ENCODE assay signal across 8 cellular contexts in the genomic region with DNA sequence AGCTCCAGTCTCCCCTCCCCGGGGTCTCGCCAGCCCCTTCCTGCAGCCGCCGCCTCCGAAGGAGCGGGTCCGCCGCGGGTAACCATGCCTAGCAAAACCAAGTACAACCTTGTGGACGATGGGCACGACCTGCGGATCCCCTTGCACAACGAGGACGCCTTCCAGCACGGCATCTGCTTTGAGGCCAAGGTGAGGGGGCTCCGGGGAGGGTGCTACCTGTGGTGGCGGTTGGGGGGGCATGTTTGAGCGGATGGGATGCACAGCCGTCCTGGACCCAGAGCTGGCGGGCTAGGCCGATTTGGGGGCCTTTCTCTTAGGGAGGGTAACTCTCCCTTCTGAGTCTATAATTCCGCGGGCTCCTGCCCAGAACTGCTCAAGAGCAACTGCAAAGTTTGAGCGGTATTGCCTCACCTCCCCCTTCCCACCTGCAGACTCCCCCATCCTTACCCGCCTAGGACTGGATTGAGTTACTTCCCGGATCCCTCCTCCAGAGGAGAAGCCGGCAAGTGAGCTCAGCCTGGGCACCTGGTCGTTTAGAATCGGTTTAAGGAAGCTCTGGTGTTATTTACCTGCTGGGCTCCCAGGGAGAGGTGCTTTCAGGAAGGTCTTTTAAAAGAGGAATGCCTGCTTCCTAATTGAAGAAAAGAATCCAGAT. TPM values are rescaled to one million over a fixed set of nuclear protein-coding genes. Genes with fewer than 3 reads are reported as not detected.
DNase-seq lines count a peak whose midpoint lies in the region; ATAC-seq and TF ChIP-seq lines count a peak whose summit lies in the region.

No MANE protein-coding gene starts in this region.

- peaks cover 19% of the 10 kb centered on the region for H4K20me1 ChIP-seq in GM23338 (replicated peaks; ENCODE audit: insufficient read depth)
- H4K20me1 ChIP-seq in SU-DHL-6 (ENCODE audit: low read depth, low read length) = no peaks in the 10 kb centered on the region
- no peaks in the 10 kb centered on the region for H4K20me1 ChIP-seq in osteoblast (ENCODE audit: insufficient read depth, low read length)

- CTCF ChIA-PET in AG04449 (lab: Yijun Ruan, JAX) = no interaction called here

- H3K9me2 ChIP-seq in GM23338 (ENCODE audit: insufficient read depth) (peaks cover 4% of the 10 kb centered on the region; the same call in 1 of the 2 replicates), SU-DHL-6 (replicated peaks; ENCODE audit: insufficient read depth, low read length) (no peaks in the 10 kb centered on the region)

- peak overlapping the region; percentile 76 for H3K4me3 Mint-ChIP-seq in GM23338

- H3K4me2 ChIP-seq in GM23338 (peak overlapping the region; percentile 82), SU-DHL-6 (ENCODE audit: low read depth, low read length, poor library complexity, severe bottlenecking) (peak overlapping the region; percentile 85), osteoblast (ENCODE audit: insufficient read depth, low read length) (peak overlapping the region; percentile 81)

- H3K27me3 Mint-ChIP-seq in GM23338 (ENCODE audit: insufficient read depth, low read depth, poor library complexity) = peaks cover 10% of the 10 kb centered on the region

- H2AFZ ChIP-seq in GM23338 (peak overlapping the region; percentile 92), SU-DHL-6 (ENCODE audit: low read depth, low read length, severe bottlenecking) (peak overlapping the region; percentile 52), osteoblast (ENCODE audit: low read length) (peak overlapping the region; percentile 68)

- peaks cover 7% of the 10 kb centered on the region; the same call in 1 of the 3 replicates for H3K9me3 Mint-ChIP-seq in GM23338

- peak overlapping the region; percentile 50 for H3K9ac ChIP-seq in SU-DHL-6 (ENCODE audit: low read length)

- H3K27ac ChIP-seq in GM23338 (ENCODE audit: low read depth) (peak overlapping the region; percentile 82; the same call in 1 of the 2 replicates), SU-DHL-6 (ENCODE audit: low read depth, low read length) (no peak overlapping the region), osteoblast (ENCODE audit: low read depth, low read length) (no peak overlapping the region)

- no peak for TF ChIP-seq CTCF in AG04449 (IDR thresholded peaks at IDR 0.05; ENCODE audit: insufficient read depth, low read length, missing control alignments)
- no peak for TF ChIP-seq CTCF in GM23338 (conservative IDR thresholded peaks at IDR 0.05; ENCODE audit: low read depth in 2 of 2)
- TF ChIP-seq CTCF in SU-DHL-6 (IDR thresholded peaks at IDR 0.05; ENCODE audit: insufficient read depth, low read length, poor library complexity, severe bottlenecking) = no peak
- no peak for TF ChIP-seq CTCF in osteoblast (IDR thresholded peaks at IDR 0.05; ENCODE audit: extremely low read depth, low read depth, low read length)

- H3K36me3 Mint-ChIP-seq in GM23338 (ENCODE audit: low read depth) = peaks cover 20% of the 10 kb centered on the region

- peak; percentile 70 for ATAC-seq in GM23338
- peak; percentile 35 for ATAC-seq in esophagus mucosa
- ATAC-seq in GM18519 (IDR thresholded peaks at IDR 0.05; ENCODE audit: low FRiP score, unreplicated experiment) = no peak
- no peak for ATAC-seq in GM21576 (IDR thresholded peaks at IDR 0.05; ENCODE audit: unreplicated experiment)

- H3K4me1 Mint-ChIP-seq in GM23338 = peaks cover 50% of the 10 kb centered on the region

- POLR2A ChIA-PET in AG04449 (lab: Yijun Ruan, JAX) = no interaction called here

- no peaks in the 10 kb centered on the region for H3K36me3 ChIP-seq in GM23338 (ENCODE audit: insufficient read depth)
- no peaks in the 10 kb centered on the region for H3K36me3 ChIP-seq in SU-DHL-6 (ENCODE audit: low read length)
- H3K36me3 ChIP-seq in osteoblast (ENCODE audit: insufficient read depth, low read length) = no peaks in the 10 kb centered on the region

- no peak overlapping the region for H3K27ac Mint-ChIP-seq in GM23338

- H3K79me2 ChIP-seq in GM23338 (replicated peaks; ENCODE audit: insufficient read depth) (peaks cover 41% of the 10 kb centered on the region), SU-DHL-6 (ENCODE audit: insufficient read depth, low read length) (no peaks in the 10 kb centered on the region), osteoblast (ENCODE audit: insufficient read depth, low read length) (no peaks in the 10 kb centered on the region)

- no peaks in the 10 kb centered on the region for H3K9me3 ChIP-seq in SU-DHL-6 (ENCODE audit: insufficient read depth, low read length)
- no peaks in the 10 kb centered on the region for H3K9me3 ChIP-seq in osteoblast (ENCODE audit: low read depth, low read length)

- no peak for DNase-seq in AG04449 (ENCODE audit: low read depth, low spot score)
- DNase-seq in GM23338 (ENCODE audit: low spot score) = peak; percentile 81
- no peak for DNase-seq in osteoblast (ENCODE audit: insufficient read length, low spot score, missing footprints)
- no peak for DNase-seq in 8988T

- H3K4me1 ChIP-seq in GM23338 (ENCODE audit: insufficient read depth) (peaks cover 34% of the 10 kb centered on the region), osteoblast (ENCODE audit: insufficient read depth, low read length) (peaks cover 3% of the 10 kb centered on the region)

- H3F3A ChIP-seq in GM23338 (replicated peaks; ENCODE audit: low read depth) = peaks cover 8% of the 10 kb centered on the region; the same call in 1 of the 2 replicates
- H3F3A ChIP-seq in SU-DHL-6 (ENCODE audit: insufficient read depth) = no peaks in the 10 kb centered on the region

- peaks cover 8% of the 10 kb centered on the region; the same call in 1 of the 2 replicates for H3K27me3 ChIP-seq in GM23338 (ENCODE audit: insufficient read depth)
- H3K27me3 ChIP-seq in SU-DHL-6 (ENCODE audit: low read length) = 0 out of 2 replicates have a peak, but pooled peaks cover 4% of the 10 kb centered on the region
- H3K27me3 ChIP-seq in osteoblast (ENCODE audit: insufficient read depth, low read length) = peaks cover 66% of the 10 kb centered on the region

- H3K4me3 ChIP-seq in AG04449 (ENCODE audit: low read depth, low read length) = peak overlapping the region; percentile 55
- peak overlapping the region; percentile 71 for H3K4me3 ChIP-seq in GM23338
- peak overlapping the region; percentile 69 for H3K4me3 ChIP-seq in SU-DHL-6 (ENCODE audit: insufficient read depth, low read length, poor library complexity, severe bottlenecking)
- peak overlapping the region; percentile 71 for H3K4me3 ChIP-seq in osteoblast (ENCODE audit: insufficient read depth, low read length)

RNA-seq across cellular contexts. Expression of a gene that starts 0.7 kb away (rescaled TPM):
- 3.5 and 5.8 TPM in 2 replicates for total RNA-seq in GM23338 (2014; rRNA removed; shearing (Covaris generic))
- polyA plus RNA-seq in GM23338 (2016; fragmentation: Nextera tagmentation; extraction: Ambion mirVana) = 5.8 and 6.6 TPM in 2 replicates
- total RNA-seq in esophagus mucosa (1.4 TPM), osteoblast (under 0.01 TPM in 1 of 2 replicates, not detected in the other)

RNA-seq across cellular contexts. Expression of a gene that starts 46.6 kb away (rescaled TPM):
- total RNA-seq in GM23338 (2014; rRNA removed; shearing (Covaris generic)) = 3.7 and 4.3 TPM in 2 replicates
- 2.0 and 2.9 TPM in 2 replicates for polyA plus RNA-seq in GM23338 (2016; fragmentation: Nextera tagmentation; extraction: Ambion mirVana)
- total RNA-seq in esophagus mucosa (0.72 TPM), osteoblast (49.9 and 58.9 TPM in 2 replicates)

Comparison
In these comparisons a context has a peak if more than half of its experiments do, and no peak if none do; other contexts are left out.
1. ATAC-seq: peak in GM23338 (single experiment) and esophagus mucosa (single experiment); none in GM18519 (single experiment) and GM21576 (single experiment).
2. Peak in every context shown above with its lines, with median percentiles within 50 percentile points of each other: H3K4me3 ChIP-seq, H2AFZ ChIP-seq and H3K4me2 ChIP-seq.